In the genomic region with DNA sequence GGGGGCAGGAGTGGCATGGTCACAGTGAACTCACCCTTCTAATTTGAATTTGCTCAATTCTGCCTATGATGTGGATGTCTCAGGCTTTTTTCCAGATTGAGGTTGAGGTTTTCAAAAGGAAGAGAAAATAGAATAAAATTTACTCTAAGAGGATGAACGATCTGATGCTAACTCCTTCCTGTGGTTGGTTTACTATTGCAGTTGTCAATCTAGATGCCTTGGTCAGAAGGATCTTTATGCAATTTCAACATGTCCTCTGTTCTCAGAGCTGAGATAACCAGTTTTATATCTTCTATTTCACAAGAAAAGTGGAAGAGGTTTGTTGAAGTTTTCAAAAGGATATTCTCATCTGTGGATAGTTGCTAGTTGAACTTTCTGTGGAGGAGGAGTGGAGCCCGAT, we compare ENCODE assay signal across 35 cellular contexts.
"Had no signal": no experiment of that assay in that cellular context is flagged by ENCODE, and none has a peak within 500 bp of the region (broad histone marks: within the 10 kb centered on the region; RNA-seq: fewer than 3 reads in every experiment).

No MANE protein-coding gene starts in this region.

- H3K9ac ChIP-seq: KMS-11 had no signal

- H3K27me3 ChIP-seq: MG63 had no signal

- DNase-seq: Karpas-422, Kasumi-1, KG1, MG63, MM.1S, NCI-H1048, NCI-H1092, NCI-H1092 treated with DMSO at 0.1 percent for 48 hours, NCI-H1105, NCI-H1105 treated with DMSO at 0.1 percent for 48 hours, NCI-H1417, NCI-H1417 treated with DMSO at 0.1 percent for 48 hours, NCI-H1436, NCI-H1436 treated with DMSO at 0.1 percent for 48 hours, NCI-H146, NCI-H1694, NCI-H1694 treated with DMSO at 0.1 percent for 48 hours, NCI-H187, NCI-H187 treated with DMSO at 0.1 percent for 48 hours, NCI-H1930, NCI-H2029, NCI-H2029 treated with DMSO at 0.1 percent for 48 hours, NCI-H2081, NCI-H2081 treated with DMSO at 0.1 percent for 48 hours, NCI-H2107, NCI-H2171, NCI-H2171 treated with DMSO at 0.1 percent for 48 hours, NCI-H2227 treated with DMSO at 0.1 percent for 48 hours, NCI-H226, NCI-H345, NCI-H446, NCI-H446 treated with DMSO at 0.1 percent for 48 hours, NCI-H510A, NCI-H510A treated with DMSO at 0.1 percent for 48 hours had no signal

- H3K36me3 ChIP-seq: MG63 had no signal

- H3K27ac ChIP-seq: KMS-11 had no signal

- H3K4me3 ChIP-seq: MG63 had no signal

- H3K4me2 ChIP-seq: KMS-11 had no signal
